1 cellular context compared by ENCODE assay signal in the genomic region with DNA sequence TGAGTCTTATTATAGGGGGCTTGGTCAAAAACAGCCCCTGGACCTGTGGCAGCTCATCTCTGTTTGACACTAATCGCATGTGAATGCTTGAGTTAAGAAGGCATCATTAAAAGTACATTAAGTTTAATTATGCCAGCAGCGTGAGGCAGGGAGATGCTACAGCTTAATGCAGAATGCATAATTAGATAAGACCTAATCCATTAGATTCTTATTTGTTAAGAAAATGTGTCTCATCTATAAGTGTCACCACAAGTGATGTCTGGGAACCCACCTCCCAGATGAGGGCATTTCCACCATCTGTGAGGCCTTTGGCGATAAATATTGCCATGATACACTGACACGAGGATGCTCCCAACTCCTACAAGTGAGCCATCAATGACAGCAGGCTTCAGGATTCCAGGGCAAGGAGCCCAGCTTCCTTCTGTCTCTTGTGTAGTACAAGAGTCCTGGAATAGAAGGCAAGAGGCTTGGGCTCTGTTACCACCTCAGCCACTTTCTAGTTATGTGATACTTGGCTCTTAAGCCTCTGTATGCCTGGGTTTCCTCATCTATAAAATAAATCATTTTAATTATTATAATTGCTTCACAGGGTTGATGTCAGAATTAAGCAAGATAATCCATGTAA.
TF ChIP-seq lines count a peak whose summit lies in the region.

No MANE protein-coding gene starts in this region.

TF ChIP-seq in SK-N-SH treated with all-trans-retinoic acid at 6 μM for 48 hours, 23 proteins besides CTCF, POLR2A, EP300 and RAD21 (continued from another document):
- TF ChIP-seq ZFP3 (CRISPR knock-in tag; IDR thresholded peaks at IDR 0.05), result no peak
- TF ChIP-seq TOX (CRISPR knock-in tag; IDR thresholded peaks at IDR 0.05; ENCODE audit: borderline replicate concordance), result no peak
- TF ChIP-seq SNAI2 (CRISPR knock-in tag; IDR thresholded peaks at IDR 0.05), result no peak
- TF ChIP-seq, protein P1, sequence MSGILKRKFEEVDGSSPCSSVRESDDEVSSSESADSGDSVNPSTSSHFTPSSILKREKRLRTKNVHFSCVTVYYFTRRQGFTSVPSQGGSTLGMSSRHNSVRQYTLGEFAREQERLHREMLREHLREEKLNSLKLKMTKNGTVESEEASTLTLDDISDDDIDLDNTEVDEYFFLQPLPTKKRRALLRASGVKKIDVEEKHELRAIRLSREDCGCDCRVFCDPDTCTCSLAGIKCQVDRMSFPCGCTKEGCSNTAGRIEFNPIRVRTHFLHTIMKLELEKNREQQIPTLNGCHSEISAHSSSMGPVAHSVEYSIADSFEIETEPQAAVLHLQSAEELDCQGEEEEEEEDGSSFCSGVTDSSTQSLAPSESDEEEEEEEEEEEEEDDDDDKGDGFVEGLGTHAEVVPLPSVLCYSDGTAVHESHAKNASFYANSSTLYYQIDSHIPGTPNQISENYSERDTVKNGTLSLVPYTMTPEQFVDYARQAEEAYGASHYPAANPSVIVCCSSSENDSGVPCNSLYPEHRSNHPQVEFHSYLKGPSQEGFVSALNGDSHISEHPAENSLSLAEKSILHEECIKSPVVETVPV (CRISPR knock-in tag; IDR thresholded peaks at IDR 0.05), result no peak
